In the genomic region with DNA sequence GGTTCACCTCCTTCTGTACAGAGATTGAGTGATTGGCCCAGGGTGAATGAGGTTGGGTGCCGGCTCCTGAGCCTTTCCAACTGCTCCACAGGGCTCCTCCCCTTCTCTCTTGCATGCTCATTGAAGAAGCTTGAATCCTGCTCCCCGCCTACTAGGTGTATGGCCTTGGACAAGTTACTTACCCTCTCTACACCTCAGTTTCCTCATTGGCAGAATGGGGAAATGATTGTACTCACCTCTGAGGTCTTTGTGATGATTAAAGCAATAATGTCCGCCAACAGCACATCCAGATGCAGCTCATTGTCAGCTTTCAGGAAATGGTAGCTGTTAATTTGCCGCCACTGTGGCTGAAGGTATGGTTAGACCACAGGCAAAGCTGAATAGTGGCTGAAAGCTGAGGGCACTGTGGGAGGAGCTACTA, we compare ENCODE assay signal across 13 cellular contexts.
DNase-seq lines count a peak whose midpoint lies in the region; ATAC-seq, FAIRE-seq and TF ChIP-seq lines count a peak whose summit lies in the region.
"Had no signal": no experiment of that assay in that cellular context is flagged by ENCODE, and none has a peak within 500 bp of the region (broad histone marks: within the 10 kb centered on the region; RNA-seq: fewer than 3 reads in every experiment).

No MANE protein-coding gene starts in this region.

- peak; percentile 48 for DNase-seq in activated CD4-positive, alpha-beta T cell treated with anti-CD3 and anti-CD28 coated beads for 36 hours
- DNase-seq in activated CD4-positive, alpha-beta T cell treated with anti-CD3 and anti-CD28 coated beads for 1 hour = no peak
- DNase-seq in KBM-7 (peak; percentile 85), small intestine (peak; percentile 65), NCI-H2196 (lab: John Stamatoyannopoulos, UW; ENCODE audit: unreplicated experiment) (no peak), tibial nerve (ENCODE audit: low spot score in 2 of 2) (no peak), medulla oblongata (ENCODE audit: extremely low spot score) (no peak)
- peak; percentile 60 for DNase-seq in activated CD4-positive, alpha-beta memory T cell treated with anti-CD3 and anti-CD28 coated beads for 36 hours
- DNase-seq: nephron progenitor cell, upper lobe of right lung had no signal

- H3K27me3 ChIP-seq in small intestine (ENCODE audit: control insufficient read depth in 2 of 2, insufficient read depth in 2 of 2, low read length in 2 of 2) (no peaks in the 10 kb centered on the region), tibial nerve (no peaks in the 10 kb centered on the region)
- H3K27me3 ChIP-seq: upper lobe of right lung had no signal

- H3K9me3 ChIP-seq in small intestine (ENCODE audit: control insufficient read depth, low read depth) (no peaks in the 10 kb centered on the region), tibial nerve (no peaks in the 10 kb centered on the region)
- H3K9me3 ChIP-seq: upper lobe of right lung had no signal

- H3K36me3 Mint-ChIP-seq in activated CD4-positive, alpha-beta T cell treated with anti-CD3 and anti-CD28 coated beads for 36 hours (ENCODE audit: low read depth) = peaks cover 2% of the 10 kb centered on the region
- H3K36me3 Mint-ChIP-seq in activated CD4-positive, alpha-beta memory T cell treated with anti-CD3 and anti-CD28 coated beads for 36 hours = peaks cover 9% of the 10 kb centered on the region

- intact Hi-C loops in activated CD4-positive, alpha-beta T cell treated with anti-CD3 and anti-CD28 coated beads for 36 hours (cut with DNase I, micrococcal nuclease) = no loop called here
- intact Hi-C loops in activated CD4-positive, alpha-beta memory T cell treated with anti-CD3 and anti-CD28 coated beads for 36 hours (cut with micrococcal nuclease) = no loop called here

- TF ChIP-seq EP300 in tibial nerve (IDR thresholded peaks at IDR 0.05) = no peak

- H3K9me3 Mint-ChIP-seq in activated CD4-positive, alpha-beta T cell treated with anti-CD3 and anti-CD28 coated beads for 36 hours (ENCODE audit: low read depth) = peaks cover 2% of the 10 kb centered on the region
- H3K9me3 Mint-ChIP-seq in activated CD4-positive, alpha-beta memory T cell treated with anti-CD3 and anti-CD28 coated beads for 36 hours = peaks cover 3% of the 10 kb centered on the region

- H3K36me3 ChIP-seq in small intestine (ENCODE audit: control insufficient read depth in 2 of 2, insufficient read depth in 2 of 2, low read length in 2 of 2) = no peaks in the 10 kb centered on the region
- peaks cover 0 to 5% (median 0%) of the 10 kb centered on the region in 3 donors for H3K36me3 ChIP-seq in tibial nerve
- H3K36me3 ChIP-seq: upper lobe of right lung had no signal

- TF ChIP-seq CTCF in tibial nerve (IDR thresholded peaks at IDR 0.05) = no peak

- POLR2A ChIA-PET in activated CD4-positive, alpha-beta T cell treated with anti-CD3 and anti-CD28 coated beads for 36 hours (lab: Charles Lee) = no interaction called here
- POLR2A ChIA-PET in activated CD4-positive, alpha-beta memory T cell treated with anti-CD3 and anti-CD28 coated beads for 36 hours (lab: Charles Lee) = interaction anchor here (0.7 kb wide), 1 partner anchor 53 kb away, joined by 3 read pairs; no protein-coding TSS in a partner anchor

- H3K4me1 Mint-ChIP-seq in activated CD4-positive, alpha-beta T cell treated with anti-CD3 and anti-CD28 coated beads for 36 hours = peaks cover 28% of the 10 kb centered on the region
- H3K4me1 Mint-ChIP-seq in activated CD4-positive, alpha-beta memory T cell treated with anti-CD3 and anti-CD28 coated beads for 36 hours (ENCODE audit: low read depth) = peaks cover 31% of the 10 kb centered on the region

- peaks cover 4 to 11% of the 10 kb centered on the region in 2 donors for H3K4me1 ChIP-seq in small intestine (ENCODE audit: control insufficient read depth in 2 of 2, insufficient read depth in 1 of 2, low read depth in 1 of 2, low read length in 1 of 2)
- H3K4me1 ChIP-seq in tibial nerve = peaks cover 0 to 6% (median 2%) of the 10 kb centered on the region in 4 donors
- H3K4me1 ChIP-seq: upper lobe of right lung had no signal

- H3K4me3 ChIP-seq in small intestine (ENCODE audit: low read depth in 1 of 2, low read length in 2 of 2) = no peak overlapping the region
- H3K4me3 ChIP-seq in tibial nerve = no peak overlapping the region
- H3K4me3 ChIP-seq: K562, upper lobe of right lung had no signal

- H3K27ac ChIP-seq in small intestine (ENCODE audit: low read depth in 1 of 2, low read length in 1 of 2) (peak overlapping the region; percentile 18 to 73), tibial nerve (no peak overlapping the region)
- H3K27ac ChIP-seq: upper lobe of right lung had no signal

- H3K27ac Mint-ChIP-seq in activated CD4-positive, alpha-beta T cell treated with anti-CD3 and anti-CD28 coated beads for 36 hours = no peak overlapping the region
- H3K27ac Mint-ChIP-seq in activated CD4-positive, alpha-beta memory T cell treated with anti-CD3 and anti-CD28 coated beads for 36 hours = no peak overlapping the region

- no peak overlapping the region for H3K4me3 Mint-ChIP-seq in activated CD4-positive, alpha-beta T cell treated with anti-CD3 and anti-CD28 coated beads for 36 hours
- no peak overlapping the region for H3K4me3 Mint-ChIP-seq in activated CD4-positive, alpha-beta memory T cell treated with anti-CD3 and anti-CD28 coated beads for 36 hours
- H3K4me3 Mint-ChIP-seq: brain, nephron progenitor cell, T-cell had no signal

- ATAC-seq in activated CD4-positive, alpha-beta T cell treated with anti-CD3 and anti-CD28 coated beads for 36 hours = peak; percentile 43
- ATAC-seq: K562, upper lobe of right lung had no signal

- no peaks in the 10 kb centered on the region for H3K27me3 Mint-ChIP-seq in activated CD4-positive, alpha-beta T cell treated with anti-CD3 and anti-CD28 coated beads for 36 hours
- H3K27me3 Mint-ChIP-seq in activated CD4-positive, alpha-beta memory T cell treated with anti-CD3 and anti-CD28 coated beads for 36 hours = no peaks in the 10 kb centered on the region
- H3K27me3 Mint-ChIP-seq: brain, T-cell had no signal

- WGBS in small intestine, 3 donors = 31 to 64% (median 42%) methylated on average over 4 of the region's 4 CpGs
- WGBS in tibial nerve, 2 donors = 84 to 92% methylated on average over 4 of the region's 4 CpGs

- CTCF ChIA-PET in activated CD4-positive, alpha-beta T cell treated with anti-CD3 and anti-CD28 coated beads for 36 hours (lab: Charles Lee) = interaction anchor here (0.6 to 0.7 kb wide), 3 partner anchors 60 to 837 kb away, joined by 3 read pairs; no protein-coding TSS in a partner anchor
- CTCF ChIA-PET in activated CD4-positive, alpha-beta memory T cell treated with anti-CD3 and anti-CD28 coated beads for 36 hours (lab: Charles Lee) = interaction anchor here (1.1 to 1.7 kb wide), 2 partner anchors 84 to 251 kb away, joined by 3 to 5 read pairs; no protein-coding TSS in a partner anchor

- no peak for TF ChIP-seq POLR2A in tibial nerve (IDR thresholded peaks at IDR 0.05)

- no peak for FAIRE-seq in small intestine (lab: Jason Lieb, UNC)
- FAIRE-seq: K562 had no signal

- in situ Hi-C loops in KBM-7 (cut with MboI; ENCODE audit: low pct_unique_long_range_greater_than_20kb, low sequenced_read_pairs) = no loop called here

Comparison
In these comparisons a context has a peak if more than half of its experiments do, and no peak if none do; other contexts are left out.
1. DNase-seq: peak in activated CD4-positive, alpha-beta T cell treated with anti-CD3 and anti-CD28 coated beads for 36 hours (single experiment), KBM-7 (single experiment), activated CD4-positive, alpha-beta memory T cell treated with anti-CD3 and anti-CD28 coated beads for 36 hours (single experiment) and small intestine (single experiment); none in activated CD4-positive, alpha-beta T cell treated with anti-CD3 and anti-CD28 coated beads for 1 hour (single experiment), NCI-H2196 (single experiment), tibial nerve (0 of 2) and medulla oblongata (single experiment).
2. H3K27ac ChIP-seq: peak in small intestine (2 of 2); none in tibial nerve (0 of 4).